ENCODE assay signal across 9 cellular contexts in the genomic region with DNA sequence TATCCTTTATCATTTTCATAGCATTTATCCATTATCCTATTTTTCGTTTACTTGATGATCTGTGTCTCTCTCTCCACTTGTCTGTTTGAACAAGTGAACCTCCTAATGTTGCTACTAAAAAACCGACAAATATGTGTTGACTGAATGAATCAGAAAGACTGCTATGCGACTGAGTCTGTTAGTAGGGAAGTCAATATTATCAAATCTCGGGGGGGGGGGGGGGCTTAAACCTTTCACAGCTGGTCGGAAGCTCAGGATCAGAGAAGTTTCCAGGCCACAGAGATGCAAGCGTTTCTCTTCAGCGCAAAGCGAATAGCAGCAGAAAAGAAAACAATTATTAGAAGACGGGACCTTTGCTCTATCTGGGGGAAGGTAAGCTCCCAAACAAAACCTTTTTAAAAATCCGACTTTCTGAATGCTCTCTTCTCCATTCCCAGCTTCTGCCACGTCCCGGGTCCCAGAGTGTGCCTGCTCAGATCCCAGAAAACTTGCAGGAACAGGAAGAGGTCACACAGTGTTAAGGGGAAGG. TPM values are rescaled to one million over a fixed set of nuclear protein-coding genes. Genes with fewer than 3 reads are reported as not detected.
A peak's percentile ranks its signal among the peaks of the same experiment; 100 is the strongest.
DNase-seq lines count a peak whose midpoint lies in the region; ATAC-seq and TF ChIP-seq lines count a peak whose summit lies in the region.
"Had no signal": no experiment of that assay in that cellular context is flagged by ENCODE, and none has a peak within 500 bp of the region (broad histone marks: within the 10 kb centered on the region; RNA-seq: fewer than 3 reads in every experiment).

No MANE protein-coding gene starts in this region.

- no peaks in the 10 kb centered on the region for H3F3A ChIP-seq in OCI-LY1 (ENCODE audit: insufficient read depth, low read length)

- H3K4me3 Mint-ChIP-seq in nephron progenitor cell = peak overlapping the region; percentile 97

- H3K27ac Mint-ChIP-seq in nephron progenitor cell = peak overlapping the region; percentile 100

- no peaks in the 10 kb centered on the region for H3K9me2 ChIP-seq in OCI-LY1 (ENCODE audit: low read depth, low read length)

- peaks cover 24% of the 10 kb centered on the region for H3K79me2 ChIP-seq in OCI-LY1 (ENCODE audit: insufficient read depth, low read length)

- H3K27ac ChIP-seq in OCI-LY1 (ENCODE audit: low read depth, low read length, poor library complexity, severe bottlenecking) = peak overlapping the region; percentile 87
- H3K27ac ChIP-seq in effector memory CD4-positive, alpha-beta T cell (ENCODE audit: insufficient read depth, low read length, poor library complexity, severe bottlenecking) = peak overlapping the region; percentile 91

- H3K9me3 Mint-ChIP-seq in nephron progenitor cell = peaks cover 18% of the 10 kb centered on the region

- H3K4me3 ChIP-seq in OCI-LY1 (ENCODE audit: low read depth, low read length, poor library complexity, severe bottlenecking) = peak overlapping the region; percentile 92
- H3K4me3 ChIP-seq in effector memory CD4-positive, alpha-beta T cell (ENCODE audit: insufficient read depth, low read depth, low read length, poor library complexity, severe bottlenecking) = peak overlapping the region; percentile 92

- intact Hi-C loops in sciatic nerve (cut with DNase I) = loop anchor here (5.0 kb wide), 1 partner anchor 1540 kb away; no protein-coding TSS in a partner anchor

- 0 out of 2 replicates have a peak overlapping the region, but pooled peaks have one; percentile 71 for H2AFZ ChIP-seq in OCI-LY1 (ENCODE audit: low read length)

- H4K20me1 ChIP-seq in OCI-LY1 (ENCODE audit: insufficient read depth, low read length) = no peaks in the 10 kb centered on the region

- peaks cover 21% of the 10 kb centered on the region for H3K4me1 ChIP-seq in OCI-LY1 (ENCODE audit: insufficient read depth, low read length, severe bottlenecking)
- peaks cover 7% of the 10 kb centered on the region for H3K4me1 ChIP-seq in effector memory CD4-positive, alpha-beta T cell (ENCODE audit: control insufficient read depth, insufficient read depth, low read length, poor library complexity, severe bottlenecking)

- peaks cover 26% of the 10 kb centered on the region for H3K4me1 Mint-ChIP-seq in nephron progenitor cell

- DNase-seq in EH (ENCODE audit: low read depth) (peak; percentile 72), nephron progenitor cell (no peak), Ammon's horn (ENCODE audit: low spot score) (no peak), sciatic nerve (ENCODE audit: low spot score) (no peak), H4 (ENCODE audit: low spot score) (no peak)
- DNase-seq in effector memory CD4-positive, alpha-beta T cell = no peak

- H3K9ac ChIP-seq in OCI-LY1 (ENCODE audit: low read length) = peak overlapping the region; percentile 94

- no peaks in the 10 kb centered on the region for H3K9me3 ChIP-seq in OCI-LY1 (ENCODE audit: low read length)
- no peaks in the 10 kb centered on the region for H3K9me3 ChIP-seq in effector memory CD4-positive, alpha-beta T cell (ENCODE audit: control insufficient read depth, low read length)

- H3K4me2 ChIP-seq in OCI-LY1 (ENCODE audit: low read length) = peak overlapping the region; percentile 75

- peaks cover 28% of the 10 kb centered on the region for H3K36me3 ChIP-seq in OCI-LY1 (ENCODE audit: insufficient read depth, low read length)
- H3K36me3 ChIP-seq in effector memory CD4-positive, alpha-beta T cell (ENCODE audit: control insufficient read depth, insufficient read depth, low read length) = peaks cover 15% of the 10 kb centered on the region

- ATAC-seq in sciatic nerve (no peak), GM18907 (IDR thresholded peaks at IDR 0.05; ENCODE audit: unreplicated experiment) (no peak)

- H3K27me3 Mint-ChIP-seq in nephron progenitor cell (ENCODE audit: low read depth, poor library complexity) = peaks cover 13% of the 10 kb centered on the region

- peaks cover 41% of the 10 kb centered on the region for H3K36me3 Mint-ChIP-seq in nephron progenitor cell (ENCODE audit: low read depth)

- H3K27me3 ChIP-seq in OCI-LY1 (ENCODE audit: insufficient read depth, low read length) = no peaks in the 10 kb centered on the region
- H3K27me3 ChIP-seq in effector memory CD4-positive, alpha-beta T cell (replicated peaks; ENCODE audit: control insufficient read depth, insufficient read depth, low read length, poor library complexity, severe bottlenecking) = no peaks in the 10 kb centered on the region

- no peak for TF ChIP-seq CTCF in OCI-LY1 (IDR thresholded peaks at IDR 0.05; ENCODE audit: low read length)
- no peak for TF ChIP-seq CTCF in nephron progenitor cell (IDR thresholded peaks at IDR 0.05)

RNA-seq across cellular contexts. Expression of gene RIOK2, which starts 0.4 kb away (rescaled TPM):
- 17.9 TPM for total RNA-seq in sciatic nerve
- 22.2 and 30.6 TPM in 2 replicates for total RNA-seq in H4 (2014; rRNA removed; shearing (Covaris generic))

RNA-seq across cellular contexts. Expression of gene LIX1, which starts 40.2 kb away (rescaled TPM):
- not detected for total RNA-seq in sciatic nerve
- total RNA-seq in H4 (2014; rRNA removed; shearing (Covaris generic)) = 0.12 TPM in 1 of 2 replicates, not detected in the other
- total RNA-seq: T-helper 2 cell treated with Interferon-gamma antibody and Interleukin-4, amounts not matched to agents 100 ng/mL and 5 ng/mL, for 36 hours had no signal
